Comparison of ENCODE assay signal across 1 cellular context in genomic region chr20:56392282-56393132, GRCh38.
TF ChIP-seq lines count a peak whose summit lies in the region.

Gene CSTF1, plus strand, starts transcription at chr20:56392645. Its CDS starts 2,908 bp downstream, at chr20:56395553.

TF ChIP-seq in HepG2, 621 proteins besides CTCF, POLR2A, EP300 and RAD21 (continued from another document and continues in another):
- peak; percentile 59 for TF ChIP-seq PATZ1 (CRISPR knock-in tag; IDR thresholded peaks at IDR 0.05)
- TF ChIP-seq RERE (CRISPR knock-in tag; IDR thresholded peaks at IDR 0.05; ENCODE audit: low read depth): peak; percentile 75
- peak; percentile 100 for TF ChIP-seq SMAD3 (CRISPR knock-in tag; IDR thresholded peaks at IDR 0.05)
- no peak for TF ChIP-seq ZNF513 (CRISPR knock-in tag; conservative IDR thresholded peaks at IDR 0.05)
- TF ChIP-seq ZNF251 (CRISPR knock-in tag; IDR thresholded peaks at IDR 0.05): no peak
- peak; percentile 96; the same call in 1 of the 2 replicates for TF ChIP-seq PLSCR1 (CRISPR knock-in tag; IDR thresholded peaks at IDR 0.05; ENCODE audit: borderline replicate concordance)
- TF ChIP-seq ZNF121 (CRISPR knock-in tag; IDR thresholded peaks at IDR 0.05): peak; percentile 82; the same call in 1 of the 2 replicates
- peak; percentile 20 to 44; a peak in 3 of 4 replicates for TF ChIP-seq MAFK (conservative IDR thresholded peaks at IDR 0.05 in 1 of 2, IDR thresholded peaks at IDR 0.05 in 1 of 2; ENCODE audit: low read length in 2 of 2)
- TF ChIP-seq RBFOX2 (IDR thresholded peaks at IDR 0.05; ENCODE audit: low read depth, low read length): peak; percentile 70
- peak; percentile 98 for TF ChIP-seq IRF9 (CRISPR knock-in tag; IDR thresholded peaks at IDR 0.05; ENCODE audit: borderline replicate concordance)
- TF ChIP-seq ZBTB10 (CRISPR knock-in tag; IDR thresholded peaks at IDR 0.05; ENCODE audit: borderline replicate concordance): peak; percentile 78
- peak; percentile 97 for TF ChIP-seq SRF (IDR thresholded peaks at IDR 0.05; ENCODE audit: low read depth, low read length)
- peak; percentile 95 for TF ChIP-seq ZNF781 (CRISPR knock-in tag; IDR thresholded peaks at IDR 0.05; ENCODE audit: borderline replicate concordance, not compliant biosample characterization)
- peak; percentile 100 for TF ChIP-seq CEBPG (CRISPR knock-in tag; IDR thresholded peaks at IDR 0.05)
- TF ChIP-seq ZNF891 (CRISPR knock-in tag; IDR thresholded peaks at IDR 0.05): peak; percentile 99
- peak; percentile 69 for TF ChIP-seq ZZZ3 (CRISPR knock-in tag; IDR thresholded peaks at IDR 0.05; ENCODE audit: borderline replicate concordance)
- 0 out of 2 replicates have a peak, but pooled peaks have one; percentile 61 for TF ChIP-seq SP5 (CRISPR knock-in tag; IDR thresholded peaks at IDR 0.05; ENCODE audit: borderline replicate concordance, low read depth)
- TF ChIP-seq KDM2A (CRISPR knock-in tag; IDR thresholded peaks at IDR 0.05; ENCODE audit: borderline replicate concordance, low read depth): peak; percentile 98
- TF ChIP-seq NFRKB (IDR thresholded peaks at IDR 0.05): peak; percentile 96
- TF ChIP-seq MNT (IDR thresholded peaks at IDR 0.05): peak; percentile 84
- TF ChIP-seq GTF2F1 (IDR thresholded peaks at IDR 0.05; ENCODE audit: low read length): peak; percentile 76; the same call in 1 of the 2 replicates
- peak; percentile 91 for TF ChIP-seq SRSF1 (optimal IDR thresholded peaks at IDR 0.05; ENCODE audit: low read depth, low read length)
- no peak for TF ChIP-seq ZNF737 (CRISPR knock-in tag; IDR thresholded peaks at IDR 0.05; ENCODE audit: borderline replicate concordance)
- peak; percentile 79 for TF ChIP-seq NR2F6 (IDR thresholded peaks at IDR 0.05)
- peak; percentile 94 for TF ChIP-seq NR2F6 (CRISPR knock-in tag; IDR thresholded peaks at IDR 0.05)
- TF ChIP-seq FLYWCH1 (CRISPR knock-in tag; IDR thresholded peaks at IDR 0.05): no peak
- no peak for TF ChIP-seq TCF12 (IDR thresholded peaks at IDR 0.05)
- peak; percentile 67 for TF ChIP-seq TCF12 (CRISPR knock-in tag; IDR thresholded peaks at IDR 0.05)
- no peak for TF ChIP-seq ZNF512 (CRISPR knock-in tag; IDR thresholded peaks at IDR 0.05)
- peak; percentile 97; the same call in 1 of the 2 replicates for TF ChIP-seq ZBTB4 (CRISPR knock-in tag; IDR thresholded peaks at IDR 0.05; ENCODE audit: borderline replicate concordance)
- peak; percentile 83; the same call in 1 of the 2 replicates for TF ChIP-seq CREB3 (CRISPR knock-in tag; IDR thresholded peaks at IDR 0.05)
